In genomic region chr10:114603943-114604342, GRCh38 we compare ENCODE assay signal across 14 cellular contexts. TPM values are rescaled to one million over a fixed set of nuclear protein-coding genes. Genes with fewer than 3 reads are reported as not detected.
DNase-seq lines count a peak whose midpoint lies in the region; ATAC-seq and TF ChIP-seq lines count a peak whose summit lies in the region.
"Had no signal": no experiment of that assay in that cellular context is flagged by ENCODE, and none has a peak within 500 bp of the region (broad histone marks: within the 10 kb centered on the region; RNA-seq: fewer than 3 reads in every experiment).

No MANE protein-coding gene starts in this region.

- H3K4me3 ChIP-seq in fibroblast of villous mesenchyme (ENCODE audit: low read depth, low read length) (no peak overlapping the region), subcutaneous abdominal adipose tissue (ENCODE audit: low read depth in 1 of 5, low read length in 5 of 5) (no peak overlapping the region)

- peak overlapping the region; percentile 66 for H3K27ac ChIP-seq in subcutaneous abdominal adipose tissue (ENCODE audit: low read depth, low read length)

- ATAC-seq in activated CD4-positive, alpha-beta T cell treated with anti-CD3 and anti-CD28 coated beads for 36 hours, result peak; percentile 61
- ATAC-seq in HG03460 (IDR thresholded peaks at IDR 0.05; ENCODE audit: unreplicated experiment), result no peak

- H3K9ac ChIP-seq in subcutaneous abdominal adipose tissue (ENCODE audit: low read length in 5 of 5), result peak overlapping the region in 1 of 5 donors; percentile 25

- peaks cover 0 to 18% (median 5%) of the 10 kb centered on the region in 5 donors for H3K36me3 ChIP-seq in subcutaneous abdominal adipose tissue (ENCODE audit: control insufficient read depth in 5 of 5, insufficient read depth in 5 of 5, low read length in 5 of 5)

- H3K4me1 Mint-ChIP-seq in activated CD4-positive, alpha-beta T cell treated with anti-CD3 and anti-CD28 coated beads for 36 hours, result peaks cover 12% of the 10 kb centered on the region
- peaks cover 44% of the 10 kb centered on the region for H3K4me1 Mint-ChIP-seq in T-helper 2 cell treated with Interferon-gamma antibody and Interleukin-4, amounts not matched to agents 5 μg/mL and 100 μg/mL, for 36 hours (ENCODE audit: low read depth)

- H3K27me3 Mint-ChIP-seq in activated CD4-positive, alpha-beta T cell treated with anti-CD3 and anti-CD28 coated beads for 36 hours, result no peaks in the 10 kb centered on the region
- H3K27me3 Mint-ChIP-seq in T-helper 2 cell treated with Interferon-gamma antibody and Interleukin-4, amounts not matched to agents 5 μg/mL and 100 μg/mL, for 36 hours (ENCODE audit: low read depth), result no peaks in the 10 kb centered on the region

- CTCF ChIA-PET in activated CD4-positive, alpha-beta T cell treated with anti-CD3 and anti-CD28 coated beads for 36 hours (lab: Charles Lee), result interaction anchor here (0.8 kb wide), 1 partner anchor 9 kb away, joined by 3 read pairs; no protein-coding TSS in a partner anchor

- no peaks in the 10 kb centered on the region for H3K36me3 Mint-ChIP-seq in activated CD4-positive, alpha-beta T cell treated with anti-CD3 and anti-CD28 coated beads for 36 hours (ENCODE audit: low read depth)
- peaks cover 23% of the 10 kb centered on the region for H3K36me3 Mint-ChIP-seq in T-helper 2 cell treated with Interferon-gamma antibody and Interleukin-4, amounts not matched to agents 5 μg/mL and 100 μg/mL, for 36 hours (ENCODE audit: low read depth)

- H3K4me3 Mint-ChIP-seq in activated CD4-positive, alpha-beta T cell treated with anti-CD3 and anti-CD28 coated beads for 36 hours, result no peak overlapping the region
- peak overlapping the region; percentile 72 for H3K4me3 Mint-ChIP-seq in T-helper 2 cell treated with Interferon-gamma antibody and Interleukin-4, amounts not matched to agents 5 μg/mL and 100 μg/mL, for 36 hours
- H3K4me3 Mint-ChIP-seq: nephron; stimulated activated naive CD8-positive, alpha-beta T cell treated with anti-CD3 and anti-CD28 coated beads, Interleukin-15, Interleukin-2, amounts not matched to agents 100 ng/mL and 50 ng/mL, for 24 hours had no signal

- no peak for TF ChIP-seq CTCF in fibroblast of villous mesenchyme (IDR thresholded peaks at IDR 0.05; ENCODE audit: insufficient read depth, low read depth, low read length)

- POLR2A ChIA-PET in activated CD4-positive, alpha-beta T cell treated with anti-CD3 and anti-CD28 coated beads for 36 hours (lab: Charles Lee), result no interaction called here

- intact Hi-C loops in activated CD4-positive, alpha-beta T cell treated with anti-CD3 and anti-CD28 coated beads for 36 hours (cut with DNase I, micrococcal nuclease), result no loop called here

- no peaks in the 10 kb centered on the region for H3K9me3 ChIP-seq in subcutaneous abdominal adipose tissue (ENCODE audit: control insufficient read depth in 5 of 5, low read length in 5 of 5)

- H3K9me3 Mint-ChIP-seq in activated CD4-positive, alpha-beta T cell treated with anti-CD3 and anti-CD28 coated beads for 36 hours (ENCODE audit: low read depth), result no peaks in the 10 kb centered on the region
- peaks cover 3% of the 10 kb centered on the region for H3K9me3 Mint-ChIP-seq in T-helper 2 cell treated with Interferon-gamma antibody and Interleukin-4, amounts not matched to agents 5 μg/mL and 100 μg/mL, for 36 hours
- H3K9me3 Mint-ChIP-seq: nephron; stimulated activated naive CD8-positive, alpha-beta T cell treated with anti-CD3 and anti-CD28 coated beads, Interleukin-15, Interleukin-2, amounts not matched to agents 100 ng/mL and 50 ng/mL, for 24 hours had no signal

- H3K27ac Mint-ChIP-seq in activated CD4-positive, alpha-beta T cell treated with anti-CD3 and anti-CD28 coated beads for 36 hours, result no peak overlapping the region
- peak overlapping the region; percentile 79 for H3K27ac Mint-ChIP-seq in T-helper 2 cell treated with Interferon-gamma antibody and Interleukin-4, amounts not matched to agents 5 μg/mL and 100 μg/mL, for 36 hours
- H3K27ac Mint-ChIP-seq: stimulated activated naive CD8-positive, alpha-beta T cell treated with anti-CD3 and anti-CD28 coated beads, Interleukin-15, Interleukin-2, amounts not matched to agents 100 ng/mL and 50 ng/mL, for 24 hours had no signal

- H3K4me1 ChIP-seq in subcutaneous abdominal adipose tissue (ENCODE audit: control insufficient read depth in 5 of 5, insufficient read depth in 5 of 5, low read length in 5 of 5), result peaks cover 0 to 33% (median 23%) of the 10 kb centered on the region in 5 donors

- no peak for DNase-seq in activated CD4-positive, alpha-beta T cell treated with anti-CD3 and anti-CD28 coated beads for 36 hours
- no peak for DNase-seq in activated CD4-positive, alpha-beta T cell treated with anti-CD3 and anti-CD28 coated beads for 48 hours
- DNase-seq in T-helper 2 cell treated with Interferon-gamma antibody and Interleukin-4, amounts not matched to agents 5 μg/mL and 100 μg/mL, for 36 hours (ENCODE audit: low spot score), result peak; percentile 39
- DNase-seq in fibroblast of villous mesenchyme (ENCODE audit: low read depth), result peak; percentile 46
- no peak for DNase-seq in stimulated activated naive CD4-positive, alpha-beta T cell treated with Interleukin-2 at 50 U/mL for 16 hours (lab: John Stamatoyannopoulos, UW)
- DNase-seq in NCI-H345 (lab: John Stamatoyannopoulos, UW), result no peak
- DNase-seq: 8988T, activated gamma-delta T cell, DMS79 treated with DMSO at 0.1 percent for 48 hours, NCI-H1092 treated with DMSO at 0.1 percent for 48 hours had no signal

- no peaks in the 10 kb centered on the region for H3K27me3 ChIP-seq in subcutaneous abdominal adipose tissue (ENCODE audit: control insufficient read depth in 5 of 5, insufficient read depth in 4 of 5, low read length in 5 of 5)

RNA-seq across cellular contexts. Expression of gene ABLIM1, which starts 54.1 kb away (rescaled TPM):
- 100 to 1,000 TPM; 152 to 166 TPM for total RNA-seq in activated CD4-positive, alpha-beta T cell treated with anti-CD3 and anti-CD28 coated beads for 36 hours
- total RNA-seq in fibroblast of villous mesenchyme, result 10.0 and 18.6 TPM in 2 replicates

Comparison
In these comparisons a context has a peak if more than half of its experiments do, and no peak if none do; other contexts are left out.
1. DNase-seq: peak in T-helper 2 cell treated with Interferon-gamma antibody and Interleukin-4, amounts not matched to agents 5 μg/mL and 100 μg/mL, for 36 hours (single experiment) and fibroblast of villous mesenchyme (single experiment); none in activated CD4-positive, alpha-beta T cell treated with anti-CD3 and anti-CD28 coated beads for 36 hours (single experiment), activated CD4-positive, alpha-beta T cell treated with anti-CD3 and anti-CD28 coated beads for 48 hours (single experiment), stimulated activated naive CD4-positive, alpha-beta T cell treated with Interleukin-2 at 50 U/mL for 16 hours (single experiment) and NCI-H345 (single experiment).